Comparison of ENCODE assay signal across 23 cellular contexts in the genomic region with DNA sequence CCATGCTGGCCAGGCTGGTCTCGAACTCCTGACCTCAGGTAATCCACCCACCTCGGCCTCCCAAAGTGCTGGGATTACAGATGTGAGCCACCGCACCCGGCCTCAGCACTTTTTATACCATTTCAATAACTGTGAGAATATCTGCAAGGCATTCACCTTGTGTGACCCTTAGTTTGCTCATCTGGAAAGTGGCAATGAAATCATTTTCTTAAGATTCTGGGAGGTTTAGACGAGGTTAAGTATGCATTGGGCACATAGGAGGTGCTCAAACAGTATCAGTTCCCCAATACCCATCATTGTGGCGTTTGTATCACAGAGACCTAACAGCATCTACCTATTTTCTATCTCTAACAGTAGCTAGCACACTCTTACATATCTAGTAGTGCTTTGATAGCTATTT.
"Had no signal": no experiment of that assay in that cellular context is flagged by ENCODE, and none has a peak within 500 bp of the region (broad histone marks: within the 10 kb centered on the region; RNA-seq: fewer than 3 reads in every experiment).

No MANE protein-coding gene starts in this region.

- H3K4me2 ChIP-seq: PC-9 had no signal

- H3K4me3 ChIP-seq: cardiac muscle cell, PC-9, SK-N-MC had no signal

- H3K36me3 ChIP-seq: brain microvascular endothelial cell, cardiac muscle cell, WERI-Rb-1 had no signal

- H2AFZ ChIP-seq: PC-9 had no signal

- H3K27me3 ChIP-seq: brain microvascular endothelial cell, cardiac muscle cell had no signal

- ATAC-seq: activated CD4-positive, CD25-positive, alpha-beta regulatory T cell treated with anti-CD3 and anti-CD28 coated beads, Interleukin-2, amount 50 U/mL, for 24 hours; activated CD8-positive, alpha-beta T cell treated with anti-CD3 and anti-CD28 coated beads for 36 hours; activated T-cell treated with anti-CD3 and anti-CD28 coated beads, Interleukin-2, amount 50 U/mL, for 72 hours had no signal

- DNase-seq: activated CD4-positive, alpha-beta T cell treated with anti-CD3 and anti-CD28 coated beads for 4 hours; activated CD8-positive, alpha-beta memory T cell treated with anti-CD3 and anti-CD28 coated beads, Interleukin-2, amount 50 U/mL, for 4 hours; activated CD8-positive, alpha-beta T cell treated with anti-CD3 and anti-CD28 coated beads for 36 hours; activated gamma-delta T cell treated with Interleukin-2 at 50 U/mL for 16 hours; activated naive CD4-positive, alpha-beta T cell treated with anti-CD3 and anti-CD28 coated beads, Interleukin-2, amount 10 ng/mL, durations not matched to agents 7 days and 5 days; activated naive CD8-positive, alpha-beta T cell treated with anti-CD3 and anti-CD28 coated beads for 36 hours; activated T-cell treated with anti-CD3 and anti-CD28 coated beads, Interleukin-2, amount 50 U/mL, for 72 hours; brain microvascular endothelial cell; MM.1S; NCI-H1105; NCI-H1436; NCI-H1694 treated with DMSO at 0.1 percent for 48 hours; NCI-H2029 treated with DMSO at 0.1 percent for 48 hours; NCI-H345; NCI-H510A; NCI-H526 treated with DMSO at 0.1 percent for 48 hours; NK-92 treated with Interleukin-12 subunit alpha and Interleukin-12 subunit beta, amount 100 ng/mL, for 24 hours; PC-9; T-helper 1 cell; WERI-Rb-1 had no signal

- H3K27ac ChIP-seq: brain microvascular endothelial cell, cardiac muscle cell, PC-9, SK-N-MC, WERI-Rb-1 had no signal
